ENCODE assay signal across 29 cellular contexts in the genomic region with DNA sequence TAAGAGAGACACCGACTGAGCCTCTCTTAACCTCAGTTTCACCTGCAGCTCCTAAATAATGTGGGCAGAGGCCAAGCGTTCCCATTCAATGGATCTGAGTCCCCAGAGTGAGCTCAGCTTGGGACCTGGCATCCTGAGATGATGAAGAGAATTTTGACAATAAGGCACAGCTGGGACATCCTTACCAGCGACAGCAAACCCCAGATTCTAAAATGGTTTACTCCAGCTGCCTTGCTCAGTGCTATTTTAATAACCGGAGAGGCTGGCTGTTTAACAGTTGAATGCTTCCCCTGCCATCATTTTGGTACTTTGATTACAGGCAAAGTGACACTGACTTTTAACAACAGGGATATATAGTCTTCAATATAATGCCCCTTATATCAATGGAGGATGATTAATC.
"Had no signal": no experiment of that assay in that cellular context is flagged by ENCODE, and none has a peak within 500 bp of the region (broad histone marks: within the 10 kb centered on the region; RNA-seq: fewer than 3 reads in every experiment).

No MANE protein-coding gene starts in this region.

- H3K27ac ChIP-seq: adrenal gland, Peyer's patch, SJSA1 had no signal

- H3K4me3 ChIP-seq: adrenal gland, MG63, Peyer's patch, SJSA1 had no signal

- H3K36me3 ChIP-seq: adrenal gland, MG63, Peyer's patch, SJSA1 had no signal

- H3K4me2 ChIP-seq: SK-N-SH had no signal

- H3K4me1 ChIP-seq: adrenal gland, Peyer's patch had no signal

- FAIRE-seq: bronchial epithelial cell, TTC549 had no signal

- DNase-seq: activated CD4-positive, alpha-beta T cell treated with anti-CD3 and anti-CD28 coated beads, Interleukin-2, amount 10 ng/mL, durations not matched to agents 24 days and 14 days; activated CD4-positive, alpha-beta T cell treated with anti-CD3 and anti-CD28 coated beads, Interleukin-2, amount 50 U/mL, for 4 hours; activated CD8-positive, alpha-beta T cell treated with anti-CD3 and anti-CD28 coated beads for 36 hours; activated gamma-delta T cell treated with Interleukin-2 at 50 U/mL for 16 hours; activated naive CD4-positive, alpha-beta T cell treated with anti-CD3 and anti-CD28 coated beads for 36 hours; activated T-cell treated with anti-CD3 and anti-CD28 coated beads, Interleukin-2, amount 50 U/mL, for 4 hours; adrenal gland; central memory CD4-positive, alpha-beta T cell; Kasumi-1; MG63; NCI-H1092; NCI-H1436 treated with DMSO at 0.1 percent for 48 hours; NCI-H1694 treated with DMSO at 0.1 percent for 48 hours; NCI-H2029; NCI-H2171 treated with DMSO at 0.1 percent for 48 hours; NCI-H2227 treated with DMSO at 0.1 percent for 48 hours; NCI-H446; NCI-H524; NCI-H748 treated with DMSO at 0.1 percent for 48 hours; NK-92 treated with Interleukin-12 subunit alpha and Interleukin-12 subunit beta, amount 100 ng/mL, for 24 hours; PC-3; Peyer's patch; RPMI8226; SHP77 treated with DMSO at 0.1 percent for 48 hours; SK-N-SH had no signal

- H3K9ac ChIP-seq: SK-N-SH had no signal

- H3K9me3 ChIP-seq: adrenal gland, MG63, Peyer's patch, SJSA1, SK-N-SH had no signal

- H3K27me3 ChIP-seq: adrenal gland, MG63, Peyer's patch, SJSA1 had no signal

- ATAC-seq: activated CD8-positive, alpha-beta T cell treated with anti-CD3 and anti-CD28 coated beads for 36 hours; activated naive CD4-positive, alpha-beta T cell treated with anti-CD3 and anti-CD28 coated beads, Interleukin-2, amount 50 U/mL, for 72 hours; activated T-cell treated with anti-CD3 and anti-CD28 coated beads, Interleukin-2, amount 50 U/mL, for 4 hours; PC-3 had no signal
